15 cellular contexts compared by ENCODE assay signal in genomic region chr12:50984899-50985298, GRCh38. TPM values are rescaled to one million over a fixed set of nuclear protein-coding genes. Genes with fewer than 3 reads are reported as not detected.
DNase-seq lines count a peak whose midpoint lies in the region; ATAC-seq and TF ChIP-seq lines count a peak whose summit lies in the region.
"Had no signal": no experiment of that assay in that cellular context is flagged by ENCODE, and none has a peak within 500 bp of the region (broad histone marks: within the 10 kb centered on the region; RNA-seq: fewer than 3 reads in every experiment).

No MANE protein-coding gene starts in this region.

- peaks cover 4% of the 10 kb centered on the region for H3K36me3 ChIP-seq in osteoblast (ENCODE audit: insufficient read depth, low read length)
- H3K36me3 ChIP-seq in vagina = peaks cover 0 to 19% of the 10 kb centered on the region in 2 donors

- no peak for DNase-seq in Right ventricle myocardium superior
- DNase-seq in cardiac septum (ENCODE audit: low spot score) = no peak
- DNase-seq in epithelial cell of prostate (ENCODE audit: low read depth, low spot score) = no peak
- DNase-seq in osteoblast (ENCODE audit: insufficient read length, low spot score, missing footprints) = peak; percentile 81
- DNase-seq in vagina (ENCODE audit: extremely low spot score in 2 of 2) = no peak
- no peak for DNase-seq in kidney tubule cell (ENCODE audit: low spot score)
- no peak for DNase-seq in CD1c-positive myeloid dendritic cell (ENCODE audit: extremely low spot score)
- DNase-seq: activated naive CD8-positive, alpha-beta T cell treated with anti-CD3 and anti-CD28 coated beads, Interleukin-2, amount 10 ng/mL, durations not matched to agents 7 days and 5 days; glutamatergic neuron; naive B cell; NCI-H2081; stimulated activated CD4-positive, alpha-beta T cell treated with anti-CD3 and anti-CD28 coated beads, Interleukin-2, amount 100 ng/mL, for 24 hours; WERI-Rb-1 had no signal

- H3K27me3 ChIP-seq in osteoblast (ENCODE audit: insufficient read depth, low read length) (no peaks in the 10 kb centered on the region), vagina (no peaks in the 10 kb centered on the region)
- H3K27me3 ChIP-seq: BLaER1 had no signal

- ATAC-seq in Right ventricle myocardium superior (ENCODE audit: poor library complexity) (peak; percentile 14), HG02884 (IDR thresholded peaks at IDR 0.05; ENCODE audit: unreplicated experiment) (no peak)

- H2AFZ ChIP-seq in osteoblast (ENCODE audit: low read length) = peak overlapping the region; percentile 38

- no peaks in the 10 kb centered on the region for H3K79me2 ChIP-seq in osteoblast (ENCODE audit: insufficient read depth, low read length)

- H3K4me1 ChIP-seq in osteoblast (ENCODE audit: insufficient read depth, low read length) (peaks cover 31% of the 10 kb centered on the region), vagina (peaks cover 28% of the 10 kb centered on the region)
- H3K4me1 ChIP-seq: BLaER1 had no signal

- H3K4me2 ChIP-seq in osteoblast (ENCODE audit: insufficient read depth, low read length) = peak overlapping the region; percentile 25
- H3K4me2 ChIP-seq: BLaER1 had no signal

- no peak for TF ChIP-seq POLR2A in vagina (IDR thresholded peaks at IDR 0.05)

- H3K9me3 ChIP-seq in osteoblast (ENCODE audit: low read depth, low read length) = no peaks in the 10 kb centered on the region
- H3K9me3 ChIP-seq in vagina = no peaks in the 10 kb centered on the region
- H3K9me3 ChIP-seq: BLaER1 had no signal

- intact Hi-C loops in Right ventricle myocardium superior (cut with DNase I) (no loop called here), cardiac septum (cut with DNase I) (loop anchor here (5.0 kb wide), 1 partner anchor 58 kb away; a partner anchor contains a TSS), vagina (cut with DNase I) (loop anchor here (10.0 kb wide), 2 partner anchors 60 to 160 kb away; a partner anchor contains a TSS)

- H4K20me1 ChIP-seq in osteoblast (ENCODE audit: insufficient read depth, low read length) = no peaks in the 10 kb centered on the region
- H4K20me1 ChIP-seq: BLaER1 had no signal

- no peak overlapping the region for H3K4me3 ChIP-seq in osteoblast (ENCODE audit: insufficient read depth, low read length)
- H3K4me3 ChIP-seq in vagina = no peak overlapping the region
- H3K4me3 ChIP-seq: BLaER1 had no signal

- TF ChIP-seq CTCF in osteoblast (IDR thresholded peaks at IDR 0.05; ENCODE audit: extremely low read depth, low read depth, low read length) (no peak), vagina (IDR thresholded peaks at IDR 0.05) (no peak)

- H3K27ac ChIP-seq in epithelial cell of prostate = peak overlapping the region; percentile 64
- peak overlapping the region; percentile 85 for H3K27ac ChIP-seq in osteoblast (ENCODE audit: low read depth, low read length)
- H3K27ac ChIP-seq in vagina = peak overlapping the region; percentile 59
- H3K27ac ChIP-seq: BLaER1, WERI-Rb-1 had no signal

RNA-seq across cellular contexts. Expression of gene HIGD1C, which starts 32.6 kb away (rescaled TPM):
- total RNA-seq in Right ventricle myocardium superior = not detected
- not detected for total RNA-seq in cardiac septum
- not detected in 2 replicates for total RNA-seq in osteoblast
- not detected for total RNA-seq in vagina
- total RNA-seq: activated naive CD8-positive, alpha-beta T cell treated with anti-CD3 and anti-CD28 coated beads, Interleukin-2, amount 10 ng/mL, durations not matched to agents 7 days and 5 days had no signal

RNA-seq across cellular contexts. Expression of gene SLC11A2, which starts 41.3 kb away (rescaled TPM):
- total RNA-seq in Right ventricle myocardium superior (23.7 TPM), cardiac septum (22.0 TPM), osteoblast (64.4 and 80.7 TPM in 2 replicates), vagina (40.8 TPM)
